8 cellular contexts compared by ENCODE assay signal in the genomic region with DNA sequence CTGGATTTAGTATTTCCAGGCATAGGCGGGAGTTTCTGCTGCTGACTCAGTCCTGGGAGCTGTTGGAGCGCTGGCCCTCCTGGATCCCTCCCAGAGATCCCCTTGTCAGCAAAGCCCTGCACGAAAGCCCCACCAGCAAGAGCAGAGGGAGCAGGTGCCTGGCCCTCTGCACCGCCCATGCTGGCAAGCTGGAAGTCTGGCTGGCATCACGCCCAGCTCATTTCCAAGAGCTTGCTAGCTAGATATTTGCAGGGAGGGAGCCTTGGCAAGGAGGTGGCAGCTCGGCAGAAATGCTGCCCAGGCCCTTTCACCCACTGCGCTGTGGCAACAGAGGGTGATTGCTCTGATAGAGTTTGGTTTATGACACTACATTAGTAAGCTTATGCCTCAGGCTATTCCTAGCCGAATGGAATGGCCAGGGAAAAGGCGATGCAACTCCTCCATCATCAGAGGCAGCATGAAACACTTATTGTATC.
DNase-seq lines count a peak whose midpoint lies in the region; ATAC-seq and TF ChIP-seq lines count a peak whose summit lies in the region.

No MANE protein-coding gene starts in this region.

- WGBS in H9 (ENCODE audit: extremely low coverage, insufficient read length, low lambda C conversion rate) = no CpG with 5 or more reads among the region's 9 CpGs

- H3K27ac ChIP-seq in H9 (ENCODE audit: insufficient read length, low read depth, low read length) (no peak overlapping the region), OCI-LY7 (ENCODE audit: low read depth, low read length, poor library complexity, severe bottlenecking) (no peak overlapping the region)

- no peak overlapping the region for H2AFZ ChIP-seq in H9 (ENCODE audit: low read length)
- H2AFZ ChIP-seq in OCI-LY7 (ENCODE audit: low read length) = no peak overlapping the region

- no peak overlapping the region for H2BK12ac ChIP-seq in H9 (ENCODE audit: insufficient read length, low read depth, low read length)

- H3K4me2 ChIP-seq in H9 (ENCODE audit: insufficient read depth, insufficient read length, low read length) = no peak overlapping the region
- H3K4me2 ChIP-seq in OCI-LY7 (ENCODE audit: low read length) = no peak overlapping the region

- no peak overlapping the region for H4K5ac ChIP-seq in H9 (ENCODE audit: insufficient read length, low read depth, low read length)

- H2BK5ac ChIP-seq in H9 (ENCODE audit: insufficient read length, low read length) = no peak overlapping the region

- H3K4me3 ChIP-seq in AG09309 (ENCODE audit: control insufficient read depth, low read depth, low read length) (no peak overlapping the region), OCI-LY7 (ENCODE audit: low read depth, low read length, poor library complexity, severe bottlenecking) (no peak overlapping the region)

- H3K79me2 ChIP-seq in H9 (ENCODE audit: insufficient read depth, low read length) (no peaks in the 10 kb centered on the region), OCI-LY7 (ENCODE audit: insufficient read depth, low read depth, low read length) (no peaks in the 10 kb centered on the region)

- POLR2A ChIA-PET in OCI-LY7 (lab: Charles Lee) = no interaction called here

- no peak overlapping the region for H3T11ph ChIP-seq in H9 (ENCODE audit: low read length)

- H2BK15ac ChIP-seq in H9 (ENCODE audit: low read depth, low read length) = no peak overlapping the region

- intact Hi-C loops in natural killer cell (cut with micrococcal nuclease) (no loop called here), OCI-LY7 (cut with micrococcal nuclease; ENCODE audit: unreplicated experiment) (no loop called here)

- TF ChIP-seq CTCF in AG09309 (IDR thresholded peaks at IDR 0.05; ENCODE audit: control insufficient read depth, insufficient read depth, low read depth, low read length, missing control alignments) = no peak
- TF ChIP-seq CTCF in natural killer cell (IDR thresholded peaks at IDR 0.05) = no peak
- no peak for TF ChIP-seq CTCF in H9 (conservative IDR thresholded peaks at IDR 0.05)
- no peak for TF ChIP-seq CTCF in OCI-LY7 (conservative IDR thresholded peaks at IDR 0.05; ENCODE audit: low read length)

- no peaks in the 10 kb centered on the region for H4K20me1 ChIP-seq in H9 (ENCODE audit: control insufficient read depth, insufficient read depth, insufficient read length)
- no peaks in the 10 kb centered on the region for H4K20me1 ChIP-seq in OCI-LY7 (ENCODE audit: insufficient read depth, low read length)

- no peaks in the 10 kb centered on the region for H3K9me3 ChIP-seq in H9 (ENCODE audit: control insufficient read depth, low read depth, low read length)
- no peaks in the 10 kb centered on the region for H3K9me3 ChIP-seq in OCI-LY7 (ENCODE audit: low read length)

- no peaks in the 10 kb centered on the region for H3K9me2 ChIP-seq in OCI-LY7 (ENCODE audit: insufficient read depth, low read length)

- H3K9me3 Mint-ChIP-seq in natural killer cell (no peaks in the 10 kb centered on the region), H9 (no peaks in the 10 kb centered on the region; a peak in 1 of 5 replicates)
- H3K9me3 Mint-ChIP-seq in stimulated activated naive B cell treated with anti-CD40 and anti-IgM and Interleukin-4, amounts not matched to agents 10 μg/mL and 1 μg/mL and 100 μg/mL, for 72 hours = no peaks in the 10 kb centered on the region

- no peak overlapping the region for H2BK20ac ChIP-seq in H9 (ENCODE audit: low read depth, low read length, poor library complexity, severe bottlenecking)

- H2BK120ac ChIP-seq in H9 (ENCODE audit: low read depth, low read length, poor library complexity, severe bottlenecking) = no peak overlapping the region

- no peak overlapping the region for H4K91ac ChIP-seq in H9 (ENCODE audit: insufficient read length, low read depth, low read length)

- no peaks in the 10 kb centered on the region for H3K23me2 ChIP-seq in H9 (ENCODE audit: insufficient read length, low read depth, low read length, poor library complexity, severe bottlenecking)

- H3K27ac Mint-ChIP-seq in natural killer cell (no peak overlapping the region), H9 (no peak overlapping the region; a peak in 1 of 7 replicates)
- no peak overlapping the region for H3K27ac Mint-ChIP-seq in stimulated activated naive B cell treated with anti-CD40 and anti-IgM and Interleukin-4, amounts not matched to agents 10 μg/mL and 1 μg/mL and 100 μg/mL, for 72 hours

- CTCF ChIA-PET in OCI-LY7 (lab: Charles Lee; ENCODE audit: unreplicated experiment) = no interaction called here

- H3K27me3 ChIP-seq in H9 (ENCODE audit: insufficient read depth, low read length) = no peaks in the 10 kb centered on the region

- BruUV-seq in OCI-LY7 (replicated peaks; lab: Mats Ljungman, UMichigan) = no TSS peak

- H3K14ac ChIP-seq in H9 (ENCODE audit: insufficient read depth, low read length) = no peak overlapping the region

- ATAC-seq in natural killer cell = no peak
- no peak for ATAC-seq in stimulated activated naive B cell treated with anti-CD40 and anti-IgM and Interleukin-4, amounts not matched to agents 10 μg/mL and 1 μg/mL and 100 μg/mL, for 72 hours (replicated peaks)

- H3K4me3 Mint-ChIP-seq in natural killer cell (no peak overlapping the region), H9 (no peak overlapping the region)
- no peak overlapping the region for H3K4me3 Mint-ChIP-seq in stimulated activated naive B cell treated with anti-CD40 and anti-IgM and Interleukin-4, amounts not matched to agents 10 μg/mL and 1 μg/mL and 100 μg/mL, for 72 hours

- H3K79me1 ChIP-seq in H9 (ENCODE audit: insufficient read depth, low read depth, low read length, poor library complexity, severe bottlenecking) = no peaks in the 10 kb centered on the region

- no peak overlapping the region for H3K23ac ChIP-seq in H9 (ENCODE audit: insufficient read length, low read depth, low read length)

- H3K36me3 Mint-ChIP-seq in natural killer cell (no peaks in the 10 kb centered on the region), H9 (ENCODE audit: insufficient read depth in 1 of 3, low read depth in 3 of 3) (peaks cover 0 to under 1% (median 0%) of the 10 kb centered on the region in 3 experiments; a peak in 2 of 7 replicates)
- H3K36me3 Mint-ChIP-seq in stimulated activated naive B cell treated with anti-CD40 and anti-IgM and Interleukin-4, amounts not matched to agents 10 μg/mL and 1 μg/mL and 100 μg/mL, for 72 hours = no peaks in the 10 kb centered on the region

- H3K18ac ChIP-seq in H9 (ENCODE audit: insufficient read length, low read depth, low read length) = no peak overlapping the region

- H3K9ac ChIP-seq in H9 (ENCODE audit: extremely low read depth, insufficient read length, low read length) = no peak overlapping the region

- peak; percentile 46 for DNase-seq in AG09309 (ENCODE audit: low read depth)
- DNase-seq in NCI-H2081 (lab: John Stamatoyannopoulos, UW) = peak; percentile 98 to 99
- peak; percentile 95 for DNase-seq in cerebellar cortex (ENCODE audit: low spot score)
- DNase-seq in medulla oblongata (ENCODE audit: extremely low spot score) = peak; percentile 88
- no peak for DNase-seq in natural killer cell
- DNase-seq in stimulated activated naive B cell treated with anti-CD40 and anti-IgM and Interleukin-4, amounts not matched to agents 10 μg/mL and 1 μg/mL and 100 μg/mL, for 72 hours = no peak
- DNase-seq in H9 = no peak
- DNase-seq in OCI-LY7 (ENCODE audit: low spot score) = no peak

- H3K56ac ChIP-seq in H9 (ENCODE audit: insufficient read length, low read depth, low read length) = no peak overlapping the region

- no peak overlapping the region for H4K8ac ChIP-seq in H9 (replicated peaks; ENCODE audit: insufficient read length, low read depth, low read length)

- H2AK5ac ChIP-seq in H9 (ENCODE audit: insufficient read length, low read length) = no peak overlapping the region

- H3K4me1 ChIP-seq in H9 (ENCODE audit: insufficient read depth, low read length) (no peaks in the 10 kb centered on the region; the same call in 1 of the 2 replicates), OCI-LY7 (ENCODE audit: insufficient read depth, low read length, poor library complexity, severe bottlenecking) (no peaks in the 10 kb centered on the region)

- H3K4me1 Mint-ChIP-seq in natural killer cell (no peaks in the 10 kb centered on the region), H9 (peaks cover 6 to 8% of the 10 kb centered on the region in 2 experiments; a peak in 3 of 4 replicates)
- H3K4me1 Mint-ChIP-seq in stimulated activated naive B cell treated with anti-CD40 and anti-IgM and Interleukin-4, amounts not matched to agents 10 μg/mL and 1 μg/mL and 100 μg/mL, for 72 hours = no peaks in the 10 kb centered on the region

- no peaks in the 10 kb centered on the region for H3K27me3 Mint-ChIP-seq in natural killer cell (ENCODE audit: low read depth in 2 of 2)
- H3K27me3 Mint-ChIP-seq in stimulated activated naive B cell treated with anti-CD40 and anti-IgM and Interleukin-4, amounts not matched to agents 10 μg/mL and 1 μg/mL and 100 μg/mL, for 72 hours = peaks cover 2 to 5% of the 10 kb centered on the region in 2 donors
- H3K27me3 Mint-ChIP-seq in H9 (ENCODE audit: low read depth) = no peaks in the 10 kb centered on the region

- no peaks in the 10 kb centered on the region for H3K36me3 ChIP-seq in OCI-LY7 (ENCODE audit: insufficient read depth, low read length)

- no peak overlapping the region for H3K4ac ChIP-seq in H9 (ENCODE audit: low read depth, low read length)

Comparison
In these comparisons a context has a peak if more than half of its experiments do, and no peak if none do; other contexts are left out.
1. DNase-seq: peak in AG09309 (single experiment), NCI-H2081 (2 of 2), cerebellar cortex (single experiment) and medulla oblongata (single experiment); none in natural killer cell (single experiment), stimulated activated naive B cell treated with anti-CD40 and anti-IgM and Interleukin-4, amounts not matched to agents 10 μg/mL and 1 μg/mL and 100 μg/mL, for 72 hours (single experiment), H9 (single experiment) and OCI-LY7 (single experiment).